ENCODE assay signal across 15 cellular contexts in genomic region chr6:117555262-117555849, GRCh38. TPM values are rescaled to one million over a fixed set of nuclear protein-coding genes. Genes with fewer than 3 reads are reported as not detected.
DNase-seq lines count a peak whose midpoint lies in the region; ATAC-seq and TF ChIP-seq lines count a peak whose summit lies in the region.
"Had no signal": no experiment of that assay in that cellular context is flagged by ENCODE, and none has a peak within 500 bp of the region (broad histone marks: within the 10 kb centered on the region; RNA-seq: fewer than 3 reads in every experiment).

No MANE protein-coding gene starts in this region.

- H3K23ac ChIP-seq in H9 (ENCODE audit: insufficient read length, low read depth, low read length): no peak overlapping the region

- H4K20me1 ChIP-seq in H9 (ENCODE audit: control insufficient read depth, insufficient read depth, insufficient read length): no peaks in the 10 kb centered on the region

- H3K4me2 ChIP-seq in H9 (ENCODE audit: insufficient read depth, insufficient read length, low read length): no peak overlapping the region
- H3K4me2 ChIP-seq: GM23338, neural progenitor cell had no signal

- no CpG with 5 or more reads among the region's 3 CpGs for WGBS in H9 (ENCODE audit: extremely low coverage, insufficient read length, low lambda C conversion rate)

- no peak overlapping the region for H3K4me3 Mint-ChIP-seq in activated CD4-positive, alpha-beta T cell treated with anti-CD3 and anti-CD28 coated beads for 36 hours
- no peak overlapping the region for H3K4me3 Mint-ChIP-seq in H9
- no peak overlapping the region for H3K4me3 Mint-ChIP-seq in CD8-positive, alpha-beta T cell
- H3K4me3 Mint-ChIP-seq: CD14-positive monocyte; GM23338; neural progenitor cell; stimulated activated naive B cell treated with anti-CD40 and anti-IgM and Interleukin-4, amounts not matched to agents 10 μg/mL and 1 μg/mL and 100 μg/mL, for 72 hours had no signal

- H3T11ph ChIP-seq in H9 (ENCODE audit: low read length): no peak overlapping the region

- peaks cover 7% of the 10 kb centered on the region for H3K4me1 Mint-ChIP-seq in activated CD4-positive, alpha-beta T cell treated with anti-CD3 and anti-CD28 coated beads for 36 hours
- H3K4me1 Mint-ChIP-seq in H9: peaks cover 5 to 6% of the 10 kb centered on the region in 2 experiments; a peak in 2 of 4 replicates
- peaks cover 14% of the 10 kb centered on the region for H3K4me1 Mint-ChIP-seq in CD8-positive, alpha-beta T cell (ENCODE audit: low read depth)
- H3K4me1 Mint-ChIP-seq: neural progenitor cell; stimulated activated naive B cell treated with anti-CD40 and anti-IgM and Interleukin-4, amounts not matched to agents 10 μg/mL and 1 μg/mL and 100 μg/mL, for 72 hours had no signal

- H2BK12ac ChIP-seq in H9 (ENCODE audit: insufficient read length, low read depth, low read length): no peak overlapping the region

- no peak overlapping the region for H4K91ac ChIP-seq in H9 (ENCODE audit: insufficient read length, low read depth, low read length)

- H3K18ac ChIP-seq in H9 (ENCODE audit: insufficient read length, low read depth, low read length): no peak overlapping the region

- H3K27me3 ChIP-seq in Panc1 (ENCODE audit: control insufficient read depth, insufficient read depth, low read length) (no peaks in the 10 kb centered on the region), H9 (ENCODE audit: insufficient read depth, low read length) (no peaks in the 10 kb centered on the region)
- H3K27me3 ChIP-seq in CD8-positive, alpha-beta T cell (ENCODE audit: insufficient read depth, low read length): no peaks in the 10 kb centered on the region
- H3K27me3 ChIP-seq: foreskin keratinocyte, neural progenitor cell, tibial artery had no signal

- H3K9me3 ChIP-seq in Panc1 (ENCODE audit: control insufficient read depth, insufficient read depth, low read depth, low read length): no peaks in the 10 kb centered on the region
- H3K9me3 ChIP-seq in H9 (ENCODE audit: control insufficient read depth, low read depth, low read length): no peaks in the 10 kb centered on the region
- H3K9me3 ChIP-seq in CD8-positive, alpha-beta T cell (ENCODE audit: low read length): no peaks in the 10 kb centered on the region
- H3K9me3 ChIP-seq: tibial artery had no signal

- no peak overlapping the region for H2AK5ac ChIP-seq in H9 (ENCODE audit: insufficient read length, low read length)

- TF ChIP-seq CTCF in Panc1 (IDR thresholded peaks at IDR 0.05) (no peak), H9 (conservative IDR thresholded peaks at IDR 0.05) (no peak)
- no peak for TF ChIP-seq CTCF in CD8-positive, alpha-beta T cell (IDR thresholded peaks at IDR 0.05)

- no peaks in the 10 kb centered on the region for H3K27me3 Mint-ChIP-seq in activated CD4-positive, alpha-beta T cell treated with anti-CD3 and anti-CD28 coated beads for 36 hours
- no peaks in the 10 kb centered on the region for H3K27me3 Mint-ChIP-seq in H9 (ENCODE audit: low read depth)
- H3K27me3 Mint-ChIP-seq in CD8-positive, alpha-beta T cell (ENCODE audit: low read depth): no peaks in the 10 kb centered on the region
- H3K27me3 Mint-ChIP-seq: stimulated activated naive B cell treated with anti-CD40 and anti-IgM and Interleukin-4, amounts not matched to agents 10 μg/mL and 1 μg/mL and 100 μg/mL, for 72 hours had no signal

- H3K4me1 ChIP-seq in Panc1 (ENCODE audit: control insufficient read depth, insufficient read depth, low read length) (peaks cover 23% of the 10 kb centered on the region), H9 (ENCODE audit: insufficient read depth, low read length) (peaks cover 6% of the 10 kb centered on the region; the same call in 1 of the 2 replicates)
- H3K4me1 ChIP-seq in CD8-positive, alpha-beta T cell (ENCODE audit: insufficient read depth, low read length): peaks cover 7% of the 10 kb centered on the region

- no peak overlapping the region for H2BK5ac ChIP-seq in H9 (ENCODE audit: insufficient read length, low read length)

- H2BK120ac ChIP-seq in H9 (ENCODE audit: low read depth, low read length, poor library complexity, severe bottlenecking): no peak overlapping the region

- H3K9ac ChIP-seq in H9 (ENCODE audit: extremely low read depth, insufficient read length, low read length): no peak overlapping the region
- H3K9ac ChIP-seq: neural progenitor cell had no signal

- no peaks in the 10 kb centered on the region for H3K9me3 Mint-ChIP-seq in activated CD4-positive, alpha-beta T cell treated with anti-CD3 and anti-CD28 coated beads for 36 hours (ENCODE audit: low read depth)
- no peaks in the 10 kb centered on the region for H3K9me3 Mint-ChIP-seq in H9
- no peaks in the 10 kb centered on the region for H3K9me3 Mint-ChIP-seq in CD8-positive, alpha-beta T cell
- H3K9me3 Mint-ChIP-seq: CD14-positive monocyte; GM23338; neural progenitor cell; stimulated activated naive B cell treated with anti-CD40 and anti-IgM and Interleukin-4, amounts not matched to agents 10 μg/mL and 1 μg/mL and 100 μg/mL, for 72 hours had no signal

- H4K8ac ChIP-seq in H9 (replicated peaks; ENCODE audit: insufficient read length, low read depth, low read length): no peak overlapping the region

- no peak overlapping the region for H4K5ac ChIP-seq in H9 (ENCODE audit: insufficient read length, low read depth, low read length)

- H3K23me2 ChIP-seq in H9 (ENCODE audit: insufficient read length, low read depth, low read length, poor library complexity, severe bottlenecking): no peaks in the 10 kb centered on the region

- DNase-seq in activated CD4-positive, alpha-beta T cell treated with anti-CD3 and anti-CD28 coated beads for 36 hours: no peak
- DNase-seq in activated CD4-positive, alpha-beta T cell treated with anti-CD3 and anti-CD28 coated beads for 4 hours: no peak
- DNase-seq in Panc1 (ENCODE audit: low read depth, low spot score): no peak
- no peak for DNase-seq in epithelial cell of prostate (ENCODE audit: low read depth, low spot score)
- DNase-seq in stimulated activated naive CD8-positive, alpha-beta T cell treated with anti-CD3 and anti-CD28 coated beads, Interleukin-15, Interleukin-2, amounts not matched to agents 100 U/mL and 50 U/mL, for 24 hours: no peak
- DNase-seq in H9: no peak
- no peak for DNase-seq in CD8-positive, alpha-beta T cell
- DNase-seq in anterior cingulate cortex (lab: John Stamatoyannopoulos, UW): no peak
- DNase-seq: stimulated activated naive B cell treated with anti-CD40 and anti-IgM and Interleukin-4, amounts not matched to agents 10 μg/mL and 1 μg/mL and 100 μg/mL, for 72 hours had no signal

- H2BK15ac ChIP-seq in H9 (ENCODE audit: low read depth, low read length): no peak overlapping the region

- no peak overlapping the region for H3K4ac ChIP-seq in H9 (ENCODE audit: low read depth, low read length)

- CTCF ChIA-PET in activated CD4-positive, alpha-beta T cell treated with anti-CD3 and anti-CD28 coated beads for 36 hours (lab: Charles Lee): interaction anchor here (0.6 to 5.5 kb wide), 8 partner anchors 10 to 334 kb away, joined by 3 to 75 read pairs (median 4); no protein-coding TSS in a partner anchor
- CTCF ChIA-PET in Panc1 (lab: Charles Lee): interaction anchor here (0.6 to 1.2 kb wide), 3 partner anchors 35 to 106 kb away, joined by 3 to 17 read pairs (median 6); no protein-coding TSS in a partner anchor
- CTCF ChIA-PET in CD8-positive, alpha-beta T cell (lab: Charles Lee): interaction anchor here (0.7 to 11.1 kb wide), 23 partner anchors 10 to 211 kb away, joined by 3 to 152 read pairs (median 4); partner anchors contain the start of genes DCBLD1 and GOPC

- H3K27ac ChIP-seq in Panc1 (ENCODE audit: low read length) (peak overlapping the region; percentile 54), epithelial cell of prostate (peak overlapping the region; percentile 42), H9 (ENCODE audit: insufficient read length, low read depth, low read length) (no peak overlapping the region)
- no peak overlapping the region for H3K27ac ChIP-seq in CD8-positive, alpha-beta T cell (ENCODE audit: low read depth, low read length)
- H3K27ac ChIP-seq: coronary artery, foreskin keratinocyte, neural progenitor cell, tibial artery had no signal

- POLR2A ChIA-PET in activated CD4-positive, alpha-beta T cell treated with anti-CD3 and anti-CD28 coated beads for 36 hours (lab: Charles Lee): no interaction called here
- POLR2A ChIA-PET in Panc1 (lab: Charles Lee): no interaction called here
- POLR2A ChIA-PET in CD8-positive, alpha-beta T cell (lab: Charles Lee): interaction anchor here (0.7 kb wide), 1 partner anchor 1260 kb away, joined by 5 read pairs; no protein-coding TSS in a partner anchor

- H3K36me3 Mint-ChIP-seq in activated CD4-positive, alpha-beta T cell treated with anti-CD3 and anti-CD28 coated beads for 36 hours (ENCODE audit: low read depth): no peaks in the 10 kb centered on the region
- no peaks in the 10 kb centered on the region for H3K36me3 Mint-ChIP-seq in H9 (ENCODE audit: insufficient read depth in 1 of 3, low read depth in 3 of 3)
- peaks cover 3% of the 10 kb centered on the region for H3K36me3 Mint-ChIP-seq in CD8-positive, alpha-beta T cell
- H3K36me3 Mint-ChIP-seq: stimulated activated naive B cell treated with anti-CD40 and anti-IgM and Interleukin-4, amounts not matched to agents 10 μg/mL and 1 μg/mL and 100 μg/mL, for 72 hours had no signal

- H3K4me3 ChIP-seq in Panc1 (ENCODE audit: low read depth in 2 of 2, low read length in 2 of 2): no peak overlapping the region
- no peak overlapping the region for H3K4me3 ChIP-seq in CD8-positive, alpha-beta T cell (ENCODE audit: low read depth, low read length)
- H3K4me3 ChIP-seq: coronary artery, GM23338, neural progenitor cell, tibial artery had no signal

- no peak overlapping the region for H2AFZ ChIP-seq in H9 (ENCODE audit: low read length)
- H2AFZ ChIP-seq: GM23338, neural progenitor cell had no signal

- H3K27ac Mint-ChIP-seq in activated CD4-positive, alpha-beta T cell treated with anti-CD3 and anti-CD28 coated beads for 36 hours: no peak overlapping the region
- H3K27ac Mint-ChIP-seq in H9: no peak overlapping the region
- H3K27ac Mint-ChIP-seq in CD8-positive, alpha-beta T cell: no peak overlapping the region
- H3K27ac Mint-ChIP-seq: CD14-positive monocyte; GM23338; neural progenitor cell; stimulated activated naive B cell treated with anti-CD40 and anti-IgM and Interleukin-4, amounts not matched to agents 10 μg/mL and 1 μg/mL and 100 μg/mL, for 72 hours had no signal

- in situ Hi-C loops in Panc1 (cut with HindIII; ENCODE audit: low pct_unique_long_range_greater_than_20kb, low sequenced_read_pairs): no loop called here

- ATAC-seq in activated CD4-positive, alpha-beta T cell treated with anti-CD3 and anti-CD28 coated beads for 36 hours: peak; percentile 36
- peak; percentile 72 for ATAC-seq in Panc1
- ATAC-seq in stimulated activated naive CD8-positive, alpha-beta T cell treated with anti-CD3 and anti-CD28 coated beads, Interleukin-15, Interleukin-2, amounts not matched to agents 100 U/mL and 50 U/mL, for 24 hours: peak; percentile 58
- no peak for ATAC-seq in CD8-positive, alpha-beta T cell
- ATAC-seq: GM23338; stimulated activated naive B cell treated with anti-CD40 and anti-IgM and Interleukin-4, amounts not matched to agents 10 μg/mL and 1 μg/mL and 100 μg/mL, for 72 hours had no signal

- H2BK20ac ChIP-seq in H9 (ENCODE audit: low read depth, low read length, poor library complexity, severe bottlenecking): no peak overlapping the region

- H3K14ac ChIP-seq in H9 (ENCODE audit: insufficient read depth, low read length): no peak overlapping the region

- no peak overlapping the region for H3K56ac ChIP-seq in H9 (ENCODE audit: insufficient read length, low read depth, low read length)

- intact Hi-C loops in activated CD4-positive, alpha-beta T cell treated with anti-CD3 and anti-CD28 coated beads for 36 hours (cut with DNase I, micrococcal nuclease): loop anchor here in 1 of 2 experiments (5.0 kb wide), 1 partner anchor 153 kb away; no protein-coding TSS in a partner anchor
- intact Hi-C loops in Panc1 (cut with micrococcal nuclease; ENCODE audit: unreplicated experiment): no loop called here
- intact Hi-C loops in CD8-positive, alpha-beta T cell (cut with DNase I, micrococcal nuclease): loop anchor here (2.0 to 10.0 kb wide), 3 partner anchors 49 to 1339 kb away; partner anchors contain the start of gene ASF1A (in 1 of the 2)

- no peaks in the 10 kb centered on the region for H3K36me3 ChIP-seq in Panc1 (ENCODE audit: control insufficient read depth, insufficient read depth, low read length)
- no peaks in the 10 kb centered on the region for H3K36me3 ChIP-seq in CD8-positive, alpha-beta T cell (ENCODE audit: insufficient read depth, low read length)
- H3K36me3 ChIP-seq: neural progenitor cell had no signal

- no peaks in the 10 kb centered on the region for H3K79me1 ChIP-seq in H9 (ENCODE audit: insufficient read depth, low read depth, low read length, poor library complexity, severe bottlenecking)

- H3K79me2 ChIP-seq in H9 (ENCODE audit: insufficient read depth, low read length): no peaks in the 10 kb centered on the region

- no TSS peak for BruUV-seq in Panc1 (replicated peaks; lab: Mats Ljungman, UMichigan)

RNA-seq across cellular contexts. Expression of gene GOPC, which starts 47.0 kb away (rescaled TPM):
- total RNA-seq in activated CD4-positive, alpha-beta T cell treated with anti-CD3 and anti-CD28 coated beads for 36 hours: 10 to 100 TPM; 13.3 to 15.5 TPM
- total RNA-seq in Panc1 (2021; ENCODE audit: unreplicated experiment) (32.2 TPM), H9 (2021) (18.7 and 19.5 TPM in 2 replicates)
- 18.7 TPM for polyA plus RNA-seq in Panc1 (2012; ENCODE audit: insufficient read length)
- total RNA-seq in CD8-positive, alpha-beta T cell: 1 to 10 TPM; 7.5 to 8.1 TPM

Comparison
In these comparisons a context has a peak if more than half of its experiments do, and no peak if none do; other contexts are left out.
1. H3K27ac ChIP-seq: peak in Panc1 (single experiment) and epithelial cell of prostate (single experiment); none in H9 (single experiment) and CD8-positive, alpha-beta T cell (single experiment).